In the genomic region with DNA sequence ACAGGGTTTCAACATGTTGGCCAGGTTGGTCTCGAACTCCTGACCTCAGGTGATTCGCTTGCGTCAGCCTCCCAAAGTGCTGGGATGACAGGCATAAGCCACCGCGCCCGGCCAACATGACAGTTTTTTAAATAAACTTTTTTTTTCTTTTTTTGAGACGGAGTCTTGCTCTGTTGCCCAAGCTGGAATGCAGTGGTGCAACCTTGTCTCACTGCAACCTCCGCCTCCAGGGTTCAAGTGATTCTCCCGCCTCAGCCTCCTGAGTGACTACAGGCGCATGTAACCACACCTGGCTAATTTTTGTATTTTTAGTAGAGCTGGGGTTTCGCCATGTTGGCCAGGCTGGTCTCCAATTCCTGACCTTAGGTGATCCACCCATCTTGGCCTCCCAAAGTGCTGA, we compare ENCODE assay signal across 1 cellular context.
TF ChIP-seq lines count a peak whose summit lies in the region.

No MANE protein-coding gene starts in this region.

TF ChIP-seq in GM12878, 131 proteins besides CTCF, POLR2A, EP300 and RAD21:
- TF ChIP-seq POLR2AphosphoS5 (IDR thresholded peaks at IDR 0.05; ENCODE audit: low read length), result peak; percentile 25; the same call in 1 of the 2 replicates
TF ChIP-seq in GM12878: peak in this region for 1; not testable (repeated sequence) for 130.
